ENCODE assay signal across 8 cellular contexts in the genomic region with DNA sequence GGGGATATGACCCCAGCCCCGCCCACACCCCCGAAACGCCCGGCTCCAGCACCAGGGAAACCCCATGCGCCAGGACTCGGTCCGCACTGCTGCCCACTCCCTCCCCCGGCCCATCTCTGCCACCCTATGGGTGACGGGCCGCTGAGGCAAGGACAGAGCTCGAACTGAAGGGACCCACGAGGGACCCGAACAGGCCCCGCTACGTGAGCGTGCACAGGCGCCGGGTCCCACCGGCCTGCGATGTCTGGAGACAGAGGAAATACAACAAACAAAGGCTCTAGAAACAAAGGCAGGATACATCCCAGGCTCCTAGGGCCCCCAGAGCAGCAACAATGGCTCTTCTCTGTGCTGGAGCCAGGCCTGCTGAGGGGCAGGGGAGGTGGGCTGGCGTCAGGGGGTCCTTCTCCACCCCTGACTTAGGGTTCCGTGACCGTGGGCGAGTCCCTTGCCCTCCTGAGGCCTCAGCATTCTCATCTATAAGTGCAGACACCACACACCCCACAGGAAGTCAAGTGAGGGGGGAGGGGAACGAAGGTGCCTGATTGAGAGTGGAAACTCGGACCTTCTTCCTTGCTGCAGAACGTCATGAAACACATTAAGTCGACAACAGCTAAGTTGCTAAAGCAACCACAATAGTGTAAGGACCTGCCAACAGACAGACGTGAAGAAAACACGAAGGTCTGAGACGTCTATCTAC. TPM values are rescaled to one million over a fixed set of nuclear protein-coding genes. Genes with fewer than 3 reads are reported as not detected.
A peak's percentile ranks its signal among the peaks of the same experiment; 100 is the strongest.
DNase-seq lines count a peak whose midpoint lies in the region; ATAC-seq and TF ChIP-seq lines count a peak whose summit lies in the region.

No MANE protein-coding gene starts in this region.

- H4K5ac ChIP-seq in IMR-90 (ENCODE audit: low read depth, low read length), result no peak overlapping the region

- H3K36me3 ChIP-seq in IMR-90 (ENCODE audit: control insufficient read depth, insufficient read depth, low read length), result peaks cover 12% of the 10 kb centered on the region; the same call in 1 of the 2 replicates

- H2AK5ac ChIP-seq in IMR-90 (ENCODE audit: low read depth, low read length), result no peak overlapping the region; the same call in 1 of the 2 replicates

- H2BK5ac ChIP-seq in IMR-90 (ENCODE audit: low read depth, low read length, poor library complexity, severe bottlenecking), result no peak overlapping the region

- H2AK9ac ChIP-seq in IMR-90 (replicated peaks; ENCODE audit: low read depth, low read length, poor library complexity), result peak overlapping the region; percentile 78

- intact Hi-C loops in IMR-90 (cut with micrococcal nuclease), result no loop called here

- no peak overlapping the region for H2BK15ac ChIP-seq in IMR-90 (ENCODE audit: low read depth, low read length)

- H3K23ac ChIP-seq in IMR-90 (ENCODE audit: low read depth, low read length), result 0 out of 2 replicates have a peak overlapping the region, but pooled peaks have one; percentile 37

- H3K27ac Mint-ChIP-seq in activated T-cell treated with anti-CD3 and anti-CD28 coated beads, Interleukin-2, amount 50 U/mL, for 24 hours, result peak overlapping the region; percentile 96

- no peak for TF ChIP-seq CTCF in IMR-90 (conservative IDR thresholded peaks at IDR 0.05; ENCODE audit: low read depth, low read length)

- 80% methylated on average over 17 of the region's 31 CpGs; no CpG with 5 or more reads in 1 of the 2 experiments for WGBS in IMR-90 (ENCODE audit: extremely low coverage in 2 of 2, insufficient read length in 1 of 2), 2 experiments

- H3K79me1 ChIP-seq in IMR-90 (ENCODE audit: low read depth in 1 of 2, low read length in 2 of 2), result peaks cover 4 to 44% of the 10 kb centered on the region in 2 experiments

- peaks cover 24% of the 10 kb centered on the region for H3K4me1 ChIP-seq in IMR-90 (ENCODE audit: control insufficient read depth, insufficient read depth, low read length)

- H3K4me3 ChIP-seq in IMR-90 (ENCODE audit: insufficient read depth, low read depth, low read length), result no peak overlapping the region

- no peak overlapping the region for H2AFZ ChIP-seq in IMR-90 (replicated peaks; ENCODE audit: low read length, poor library complexity)

- H3K27ac ChIP-seq in IMR-90 (ENCODE audit: insufficient read depth, low read length), result no peak overlapping the region

- no peak for TF ChIP-seq RAD21 in IMR-90 (IDR thresholded peaks at IDR 0.05; ENCODE audit: low read length)

- H3K9me3 Mint-ChIP-seq in activated T-cell treated with anti-CD3 and anti-CD28 coated beads, Interleukin-2, amount 50 U/mL, for 24 hours, result no peaks in the 10 kb centered on the region

- H3K4me3 Mint-ChIP-seq in activated T-cell treated with anti-CD3 and anti-CD28 coated beads, Interleukin-2, amount 50 U/mL, for 24 hours, result peak overlapping the region; percentile 94

- DNase-seq in IMR-90 (no peak), hippocampal formation (lab: John Stamatoyannopoulos, UW) (peak; percentile 38 to 78), NCI-H345 treated with DMSO at 0.1 percent for 48 hours (lab: John Stamatoyannopoulos, UW; ENCODE audit: unreplicated experiment) (no peak)
- peak; percentile 73 for DNase-seq in activated T-cell treated with anti-CD3 and anti-CD28 coated beads, Interleukin-2, amount 50 U/mL, for 24 hours
- peak; percentile 69 for DNase-seq in stimulated activated CD8-positive, alpha-beta memory T cell treated with anti-CD3 and anti-CD28 coated beads, Interleukin-12 subunit alpha, Interleukin-12 subunit beta, amount 100 ng/mL, for 1 hour (ENCODE audit: low read depth)

- H3K9me3 ChIP-seq in IMR-90 (ENCODE audit: control insufficient read depth, insufficient read depth, low read length), result no peaks in the 10 kb centered on the region

- no peak overlapping the region for H3K4ac ChIP-seq in IMR-90 (ENCODE audit: low read depth, low read length)

- H2BK20ac ChIP-seq in IMR-90 (ENCODE audit: low read depth, low read length), result no peak overlapping the region

- BruUV-seq in IMR-90 (replicated peaks; lab: Mats Ljungman, UMichigan), result no TSS peak

- no peak overlapping the region for H3K56ac ChIP-seq in IMR-90 (ENCODE audit: extremely low read depth, insufficient read depth, low read length)

- TF ChIP-seq POLR2A in IMR-90 (IDR thresholded peaks at IDR 0.05; ENCODE audit: low read depth, low read length), result no peak

- no peak overlapping the region for H3K9ac ChIP-seq in IMR-90 (ENCODE audit: low read depth, low read length)

- H3K27me3 ChIP-seq in IMR-90 (ENCODE audit: control insufficient read depth, insufficient read depth, low read length), result no peaks in the 10 kb centered on the region

- CTCF ChIA-PET in IMR-90 (lab: Yijun Ruan, JAX), result no interaction called here

- H3K14ac ChIP-seq in IMR-90 (replicated peaks; ENCODE audit: low read depth, low read length), result 0 out of 2 replicates have a peak overlapping the region, but pooled peaks have one; percentile 35

- no peak for ATAC-seq in IMR-90 (ENCODE audit: low read depth)
- ATAC-seq in GM21360 (IDR thresholded peaks at IDR 0.05; ENCODE audit: unreplicated experiment), result no peak
- ATAC-seq in GM19023 (IDR thresholded peaks at IDR 0.05; ENCODE audit: unreplicated experiment), result no peak
- no peak for ATAC-seq in HG03565 (IDR thresholded peaks at IDR 0.05; ENCODE audit: unreplicated experiment)

- POLR2A ChIA-PET in IMR-90 (lab: Charles Lee; ENCODE audit: unreplicated experiment), result no interaction called here

- H3K9me1 ChIP-seq in IMR-90 (ENCODE audit: insufficient read depth, low read length), result peaks cover 18% of the 10 kb centered on the region

- H3K36me3 Mint-ChIP-seq in activated T-cell treated with anti-CD3 and anti-CD28 coated beads, Interleukin-2, amount 50 U/mL, for 24 hours (ENCODE audit: low read depth), result peaks cover 48% of the 10 kb centered on the region

- dilution Hi-C loops in IMR-90 (cut with HindIII; ENCODE audit: low sequenced_read_pairs, unreplicated experiment), result no loop called here

- no peak overlapping the region; the same call in 1 of the 2 replicates for H3K4me2 ChIP-seq in IMR-90 (ENCODE audit: low read depth, low read length)

- no peak overlapping the region for H3K18ac ChIP-seq in IMR-90 (ENCODE audit: low read depth, low read length)

- H4K8ac ChIP-seq in IMR-90 (ENCODE audit: low read depth in 2 of 2, low read length in 2 of 2), result no peak overlapping the region

- H3K27me3 Mint-ChIP-seq in activated T-cell treated with anti-CD3 and anti-CD28 coated beads, Interleukin-2, amount 50 U/mL, for 24 hours, result no peaks in the 10 kb centered on the region

- H3K4me1 Mint-ChIP-seq in activated T-cell treated with anti-CD3 and anti-CD28 coated beads, Interleukin-2, amount 50 U/mL, for 24 hours (ENCODE audit: low read depth), result peaks cover 35% of the 10 kb centered on the region

- no peak overlapping the region for H4K91ac ChIP-seq in IMR-90 (ENCODE audit: insufficient read depth, low read depth, low read length)

- in situ Hi-C loops in IMR-90 (cut with MboI; ENCODE audit: low sequenced_read_pairs), result no loop called here

- peaks cover 46% of the 10 kb centered on the region for H4K20me1 ChIP-seq in IMR-90 (ENCODE audit: insufficient read depth, low read length)

- H2BK120ac ChIP-seq in IMR-90 (ENCODE audit: low read depth, low read length), result no peak overlapping the region

TF ChIP-seq in IMR-90, 13 proteins besides CTCF, POLR2A, EP300 and RAD21 (continues in another document):
- TF ChIP-seq RFX5 (IDR thresholded peaks at IDR 0.05; ENCODE audit: low read depth, low read length) (no peak), MAZ (IDR thresholded peaks at IDR 0.05; ENCODE audit: borderline replicate concordance, low read depth, low read length) (no peak), CHD1 (IDR thresholded peaks at IDR 0.05; ENCODE audit: low read depth, low read length) (no peak), NFE2L2 (IDR thresholded peaks at IDR 0.05; ENCODE audit: low read depth, low read length) (no peak), RCOR1 (IDR thresholded peaks at IDR 0.05; ENCODE audit: insufficient replicate concordance, low read length) (no peak)
- TF ChIP-seq, protein P1, sequence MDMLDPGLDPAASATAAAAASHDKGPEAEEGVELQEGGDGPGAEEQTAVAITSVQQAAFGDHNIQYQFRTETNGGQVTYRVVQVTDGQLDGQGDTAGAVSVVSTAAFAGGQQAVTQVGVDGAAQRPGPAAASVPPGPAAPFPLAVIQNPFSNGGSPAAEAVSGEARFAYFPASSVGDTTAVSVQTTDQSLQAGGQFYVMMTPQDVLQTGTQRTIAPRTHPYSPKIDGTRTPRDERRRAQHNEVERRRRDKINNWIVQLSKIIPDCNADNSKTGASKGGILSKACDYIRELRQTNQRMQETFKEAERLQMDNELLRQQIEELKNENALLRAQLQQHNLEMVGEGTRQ (IDR thresholded peaks at IDR 0.05; ENCODE audit: low read depth, low read length), result no peak

RNA-seq across cellular contexts. Expression of a gene that starts 3.1 kb away (rescaled TPM):
- 31.9 and 37.8 TPM in 2 replicates for total RNA-seq in IMR-90 (2012; rRNA removed)
- polyA plus RNA-seq in IMR-90 (2012; rRNA removed), result 76.2 and 111 TPM in 2 replicates
- polyA plus RNA-seq in IMR-90 (2012; cell fraction: cytosol; rRNA removed), result 52.5 and 129 TPM in 2 replicates
- 86.9 and 244 TPM in 2 replicates for polyA plus RNA-seq in IMR-90 (2012; cell fraction: nucleus; rRNA removed; ENCODE audit: low replicate concordance)

RNA-seq across cellular contexts. Expression of a gene that starts 18.9 kb away (rescaled TPM):
- 0.90 and 1.7 TPM in 2 replicates for total RNA-seq in IMR-90 (2012; rRNA removed)
- polyA plus RNA-seq in IMR-90 (2012; rRNA removed), result 13.1 and 31.4 TPM in 2 replicates
- 14.5 and 19.8 TPM in 2 replicates for polyA plus RNA-seq in IMR-90 (2012; cell fraction: cytosol; rRNA removed)
- polyA plus RNA-seq in IMR-90 (2012; cell fraction: nucleus; rRNA removed; ENCODE audit: low replicate concordance), result 18.0 and 29.0 TPM in 2 replicates

RNA-seq across cellular contexts. Expression of a gene that starts 23.0 kb away (rescaled TPM):
- total RNA-seq in IMR-90 (2012; rRNA removed), result 0.28 and 0.36 TPM in 2 replicates
- 2.8 and 3.6 TPM in 2 replicates for polyA plus RNA-seq in IMR-90 (2012; rRNA removed)
- 2.5 and 5.0 TPM in 2 replicates for polyA plus RNA-seq in IMR-90 (2012; cell fraction: cytosol; rRNA removed)
- polyA plus RNA-seq in IMR-90 (2012; cell fraction: nucleus; rRNA removed; ENCODE audit: low replicate concordance), result 4.0 and 16.1 TPM in 2 replicates

RNA-seq across cellular contexts. Expression of a gene that starts 23.0 kb away (rescaled TPM):
- total RNA-seq in IMR-90 (2012; rRNA removed), result 10.8 and 16.1 TPM in 2 replicates
- 24.0 and 28.1 TPM in 2 replicates for polyA plus RNA-seq in IMR-90 (2012; rRNA removed)
- 24.9 and 55.9 TPM in 2 replicates for polyA plus RNA-seq in IMR-90 (2012; cell fraction: cytosol; rRNA removed)
- 46.2 and 111 TPM in 2 replicates for polyA plus RNA-seq in IMR-90 (2012; cell fraction: nucleus; rRNA removed; ENCODE audit: low replicate concordance)

RNA-seq across cellular contexts. Expression of a gene that starts 34.0 kb away (rescaled TPM):
- 1.4 and 2.5 TPM in 2 replicates for total RNA-seq in IMR-90 (2012; rRNA removed)
- 39.2 and 63.7 TPM in 2 replicates for polyA plus RNA-seq in IMR-90 (2012; rRNA removed)
- polyA plus RNA-seq in IMR-90 (2012; cell fraction: cytosol; rRNA removed), result 13.1 and 26.8 TPM in 2 replicates
- 185 and 1,091 TPM in 2 replicates for polyA plus RNA-seq in IMR-90 (2012; cell fraction: nucleus; rRNA removed; ENCODE audit: low replicate concordance)

Comparison
In these comparisons a context has a peak if more than half of its experiments do, and no peak if none do; other contexts are left out.
1. DNase-seq: peak in activated T-cell treated with anti-CD3 and anti-CD28 coated beads, Interleukin-2, amount 50 U/mL, for 24 hours (single experiment), hippocampal formation (2 of 2) and stimulated activated CD8-positive, alpha-beta memory T cell treated with anti-CD3 and anti-CD28 coated beads, Interleukin-12 subunit alpha, Interleukin-12 subunit beta, amount 100 ng/mL, for 1 hour (single experiment); none in IMR-90 (single experiment) and NCI-H345 treated with DMSO at 0.1 percent for 48 hours (single experiment).